8 cellular contexts compared by ENCODE assay signal in the genomic region with DNA sequence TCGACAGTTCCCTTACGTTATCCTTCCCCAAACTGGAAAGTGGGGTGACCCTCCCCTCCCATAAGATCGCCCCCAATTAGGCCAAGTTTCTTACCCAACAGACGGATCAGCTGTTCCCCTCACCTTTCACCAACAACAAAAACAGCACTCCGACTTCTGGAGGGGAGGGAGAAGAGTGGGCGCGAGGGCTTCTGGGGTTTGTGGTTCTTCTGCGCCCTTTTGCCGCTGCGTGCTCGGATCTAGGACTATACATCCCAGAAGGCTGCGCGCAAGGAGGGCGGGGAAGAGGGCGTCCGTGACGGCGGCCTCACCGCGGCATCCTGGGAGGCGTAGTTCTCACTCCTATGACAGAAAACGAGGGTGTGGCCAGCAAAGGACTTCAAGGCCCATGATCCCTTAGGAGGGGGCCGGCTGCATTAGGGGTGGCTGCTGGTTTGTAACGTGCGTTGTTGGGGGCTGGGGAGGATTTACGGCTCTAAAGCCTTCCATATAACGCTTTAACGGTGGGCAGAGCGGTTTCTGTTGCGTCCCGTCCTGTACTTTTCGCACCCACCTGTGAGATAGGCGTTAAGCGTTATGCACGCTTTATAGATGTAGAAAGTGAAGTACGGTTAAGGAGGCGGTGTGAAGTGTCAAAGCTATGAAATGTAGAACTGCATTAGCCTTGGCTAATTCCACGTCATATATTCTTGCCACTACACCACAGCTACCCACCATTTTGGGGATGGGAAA. TPM values are rescaled to one million over a fixed set of nuclear protein-coding genes. Genes with fewer than 3 reads are reported as not detected.
DNase-seq lines count a peak whose midpoint lies in the region; ATAC-seq, FAIRE-seq and TF ChIP-seq lines count a peak whose summit lies in the region.

A gene with protein sequence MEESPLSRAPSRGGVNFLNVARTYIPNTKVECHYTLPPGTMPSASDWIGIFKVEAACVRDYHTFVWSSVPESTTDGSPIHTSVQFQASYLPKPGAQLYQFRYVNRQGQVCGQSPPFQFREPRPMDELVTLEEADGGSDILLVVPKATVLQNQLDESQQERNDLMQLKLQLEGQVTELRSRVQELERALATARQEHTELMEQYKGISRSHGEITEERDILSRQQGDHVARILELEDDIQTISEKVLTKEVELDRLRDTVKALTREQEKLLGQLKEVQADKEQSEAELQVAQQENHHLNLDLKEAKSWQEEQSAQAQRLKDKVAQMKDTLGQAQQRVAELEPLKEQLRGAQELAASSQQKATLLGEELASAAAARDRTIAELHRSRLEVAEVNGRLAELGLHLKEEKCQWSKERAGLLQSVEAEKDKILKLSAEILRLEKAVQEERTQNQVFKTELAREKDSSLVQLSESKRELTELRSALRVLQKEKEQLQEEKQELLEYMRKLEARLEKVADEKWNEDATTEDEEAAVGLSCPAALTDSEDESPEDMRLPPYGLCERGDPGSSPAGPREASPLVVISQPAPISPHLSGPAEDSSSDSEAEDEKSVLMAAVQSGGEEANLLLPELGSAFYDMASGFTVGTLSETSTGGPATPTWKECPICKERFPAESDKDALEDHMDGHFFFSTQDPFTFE (minus strand): TSS at position 143 of the 732 bp plus-strand sequence. CDS start 2,210 bp downstream, outside the sequence.

- H3K9me1 ChIP-seq in keratinocyte (ENCODE audit: control insufficient read depth, extremely low read depth, insufficient read depth, low read length), result no peaks in the 10 kb centered on the region

- H4K20me1 ChIP-seq in keratinocyte (ENCODE audit: control insufficient read depth, extremely low read depth, insufficient read depth, low read length), result no peaks in the 10 kb centered on the region

- peak within 1 kb of the TSS; percentile 70 to 96 (median 87) for H3K4me3 ChIP-seq in keratinocyte (ENCODE audit: control insufficient read depth in 2 of 3, extremely low read depth in 1 of 3, insufficient read depth in 2 of 3, low read depth in 1 of 3, low read length in 3 of 3)

- TF ChIP-seq POLR2A in GM19193 (IDR thresholded peaks at IDR 0.05; ENCODE audit: extremely low read depth, insufficient read depth, insufficient read length), result peak; percentile 64

- H3K4me1 ChIP-seq in keratinocyte (ENCODE audit: control insufficient read depth, extremely low read depth, insufficient read depth, low read length), result peaks cover 18% of the 10 kb centered on the region

- no peak for TF ChIP-seq CTCF in chondrocyte (IDR thresholded peaks at IDR 0.05)
- no peak for TF ChIP-seq CTCF in keratinocyte (optimal IDR thresholded peaks at IDR 0.05 in 1 of 3, IDR thresholded peaks at IDR 0.05 in 1 of 3, conservative IDR thresholded peaks at IDR 0.05 in 1 of 3; ENCODE audit: extremely low read depth in 1 of 3, insufficient read depth in 2 of 3, low read length in 3 of 3)

- peaks cover 30% of the 10 kb centered on the region for H3K4me1 Mint-ChIP-seq in chondrocyte (ENCODE audit: low read depth)

- peak within 1 kb of the TSS; percentile 97 for H2AFZ ChIP-seq in keratinocyte (ENCODE audit: control insufficient read depth, low read length)

- peak within 1 kb of the TSS; percentile 99 for H3K4me3 Mint-ChIP-seq in chondrocyte (ENCODE audit: unreplicated experiment)

- H3K27me3 ChIP-seq in keratinocyte (ENCODE audit: control insufficient read depth, extremely low read depth, insufficient read depth, low read length), result no peaks in the 10 kb centered on the region

- H3K27ac Mint-ChIP-seq in chondrocyte (ENCODE audit: unreplicated experiment), result peak within 1 kb of the TSS; percentile 94

- H3K9ac ChIP-seq in keratinocyte (ENCODE audit: control insufficient read depth, extremely low read depth, insufficient read depth, low read length), result peak within 1 kb of the TSS; percentile 86

- H3K4me2 ChIP-seq in keratinocyte (ENCODE audit: control insufficient read depth, extremely low read depth, insufficient read depth, low read depth, low read length), result peak within 1 kb of the TSS; percentile 98

- H3K9me3 Mint-ChIP-seq in chondrocyte (ENCODE audit: low read depth), result no peaks in the 10 kb centered on the region

- H3K79me2 ChIP-seq in keratinocyte (ENCODE audit: control insufficient read depth, insufficient read depth, low read length), result no peaks in the 10 kb centered on the region

- DNase-seq in AML-193 (lab: John Stamatoyannopoulos, UW), result peak; percentile 98
- peak; percentile 96 for DNase-seq in NCI-H510A treated with DMSO at 0.1 percent for 48 hours (lab: John Stamatoyannopoulos, UW)
- DNase-seq in activated CD4-positive, alpha-beta T cell treated with anti-CD3 and anti-CD28 coated beads for 24 hours (ENCODE audit: low read depth in 2 of 2), result peak; percentile 92 to 93
- DNase-seq in chondrocyte (ENCODE audit: low spot score), result peak; percentile 98
- DNase-seq in keratinocyte (ENCODE audit: low read depth, low spot score), result peak; percentile 72
- peak; percentile 88 to 92 for DNase-seq in stimulated activated CD4-positive, alpha-beta T cell treated with anti-CD3 and anti-CD28 coated beads, Interleukin-15, amount 100 ng/mL, for 1 hour (ENCODE audit: low read depth in 1 of 2, low spot score in 1 of 2)

- dilution Hi-C loops in keratinocyte (cut with MboI; ENCODE audit: extremely low pct_ligation_motif_present, low sequenced_read_pairs), result no loop called here

- H3K36me3 ChIP-seq in keratinocyte (ENCODE audit: control insufficient read depth in 2 of 2, extremely low read depth in 1 of 2, insufficient read depth in 2 of 2, low read length in 2 of 2), result peaks cover 0 to 14% of the 10 kb centered on the region in 2 experiments

- no peaks in the 10 kb centered on the region for H3K9me3 ChIP-seq in keratinocyte (ENCODE audit: control insufficient read depth, low read depth, low read length)

- H3K27me3 Mint-ChIP-seq in chondrocyte (ENCODE audit: low read depth), result peaks cover 2% of the 10 kb centered on the region

- H3K36me3 Mint-ChIP-seq in chondrocyte (ENCODE audit: low read depth), result peaks cover 17% of the 10 kb centered on the region

- FAIRE-seq in keratinocyte (lab: Jason Lieb, UNC), result peak; percentile 86

- ATAC-seq in HG03439 (IDR thresholded peaks at IDR 0.05; ENCODE audit: unreplicated experiment), result peak; percentile 99

- H3K27ac ChIP-seq in keratinocyte (ENCODE audit: control insufficient read depth, insufficient read depth, low read length), result peak within 1 kb of the TSS; percentile 76

RNA-seq across cellular contexts. Expression of the gene that starts here (rescaled TPM):
- total RNA-seq in chondrocyte, result 80.9 to 96.6 TPM (median 86.9 TPM) in 3 replicates
- polyA plus RNA-seq in keratinocyte, result 51.8 to 142 TPM (median 67.3 TPM) in 3 replicates
- 76.8 TPM for polyA plus RNA-seq in keratinocyte (2011; ENCODE audit: low read depth)
- 62.3 and 80.9 TPM in 2 replicates for polyA plus RNA-seq in keratinocyte (2011; cell fraction: cytosol; rRNA removed)
- 258 and 301 TPM in 2 replicates for polyA plus RNA-seq in keratinocyte (2011; cell fraction: nucleus; rRNA removed)
- polyA plus RNA-seq in keratinocyte (2012; ENCODE audit: low replicate concordance), result 39.2 and 84.4 TPM in 2 replicates
- 73.5 to 96.9 TPM (median 75.4 TPM) in 3 replicates for polyA minus RNA-seq in keratinocyte
- 25.3 TPM for polyA minus RNA-seq in keratinocyte (2011; cell fraction: cytosol; rRNA and poly(A)+ RNA removed)
- polyA minus RNA-seq in keratinocyte (2011; cell fraction: nucleus; rRNA and poly(A)+ RNA removed), result 52.4 and 69.3 TPM in 2 replicates

Comparison
In these comparisons a context has a peak if more than half of its experiments do, and no peak if none do; other contexts are left out.
1. Peak in every context shown above with its lines: DNase-seq, ATAC-seq, H3K4me3 ChIP-seq and H3K27ac ChIP-seq.